11 cellular contexts compared by ENCODE assay signal in the genomic region with DNA sequence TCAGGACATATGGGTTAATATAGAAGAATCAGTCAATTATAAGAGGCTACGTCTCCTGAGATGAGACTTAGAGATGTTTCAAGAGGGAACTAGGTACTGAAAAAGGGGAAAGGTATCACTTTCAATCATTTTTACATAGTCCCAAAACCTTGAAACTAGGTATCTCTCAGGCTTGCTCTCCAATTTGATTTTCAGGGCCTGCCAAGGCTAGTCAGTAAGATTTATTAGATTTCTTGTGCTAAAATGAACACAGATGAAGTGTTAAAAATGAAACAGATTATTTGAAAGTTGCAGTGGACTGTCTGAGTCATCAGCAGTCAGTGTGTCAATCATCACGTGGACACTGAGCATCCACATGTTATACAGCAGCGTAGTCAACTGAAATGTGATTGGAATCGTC.
"Had no signal": no experiment of that assay in that cellular context is flagged by ENCODE, and none has a peak within 500 bp of the region (broad histone marks: within the 10 kb centered on the region; RNA-seq: fewer than 3 reads in every experiment).

No MANE protein-coding gene starts in this region.

- FAIRE-seq: keratinocyte, pancreas had no signal

- ATAC-seq: activated T-cell treated with anti-CD3 and anti-CD28 coated beads, Interleukin-2, amount 50 U/mL, for 72 hours; left lobe of liver; pancreas; sciatic nerve; stimulated activated naive CD8-positive, alpha-beta T cell treated with anti-CD3 and anti-CD28 coated beads, Interleukin-15, amount 100 ng/mL, for 72 hours had no signal

- H3K4me3 ChIP-seq: pancreas had no signal

- DNase-seq: activated B cell treated with CpG ODN at 0.5 μM for 24 hours; activated CD4-positive, alpha-beta T cell treated with anti-CD3 and anti-CD28 coated beads for 48 hours; activated CD8-positive, alpha-beta memory T cell treated with anti-CD3 and anti-CD28 coated beads, Interleukin-2, amount 50 U/mL, for 48 hours; activated gamma-delta T cell; activated T-cell treated with anti-CD3 and anti-CD28 coated beads, Interleukin-2, amount 50 U/mL, for 72 hours; amniotic stem cell; pancreas; stimulated activated naive CD8-positive, alpha-beta T cell treated with anti-CD3 and anti-CD28 coated beads, Interleukin-15, amount 100 ng/mL, for 72 hours had no signal

- H3K4me1 ChIP-seq: pancreas had no signal

- H3K9me3 ChIP-seq: pancreas had no signal

- H3K27me3 ChIP-seq: pancreas had no signal

- H3K27ac ChIP-seq: pancreas had no signal

- H3K36me3 ChIP-seq: pancreas had no signal
